8 cellular contexts compared by ENCODE assay signal in genomic region chr17:2595736-2596135, GRCh38. TPM values are rescaled to one million over a fixed set of nuclear protein-coding genes. Genes with fewer than 3 reads are reported as not detected.
DNase-seq lines count a peak whose midpoint lies in the region; ATAC-seq, FAIRE-seq and TF ChIP-seq lines count a peak whose summit lies in the region.

No MANE protein-coding gene starts in this region.

- no peak for TF ChIP-seq RAD21 in GM12878 (IDR thresholded peaks at IDR 0.05; ENCODE audit: insufficient read depth, low read depth, low read length)

- no peaks in the 10 kb centered on the region for H3K27me3 ChIP-seq in HUES48 (ENCODE audit: control insufficient read depth, insufficient read depth, low read length)
- no peaks in the 10 kb centered on the region for H3K27me3 ChIP-seq in GM12878 (replicated peaks in 1 of 2; ENCODE audit: control insufficient read depth in 2 of 2, insufficient read depth in 2 of 2, low read length in 1 of 2)
- H3K27me3 ChIP-seq in mesendoderm (ENCODE audit: insufficient read depth, low read length, poor library complexity): no peaks in the 10 kb centered on the region

- no peaks in the 10 kb centered on the region for H3K79me1 ChIP-seq in mesendoderm (ENCODE audit: low read length)

- FAIRE-seq in GM12878 (lab: Jason Lieb, UNC): no peak

- CTCF ChIA-PET in AG04449 (lab: Yijun Ruan, JAX): no interaction called here
- CTCF ChIA-PET in GM12878 (lab: Yijun Ruan, JAX): interaction anchor here (1.1 kb wide), 1 partner anchor 24 kb away, joined by 3 read pairs; no protein-coding TSS in a partner anchor

- intact Hi-C loops in GM12878 (cut with micrococcal nuclease; ENCODE audit: unreplicated experiment): loop anchor here (10.0 kb wide), 1 partner anchor 191 kb away; the partner anchor contains the start of gene MNT

- no peak overlapping the region for H2BK120ac ChIP-seq in mesendoderm (ENCODE audit: low read depth, low read length)

- H3K79me2 ChIP-seq in GM12878 (ENCODE audit: control insufficient read depth, insufficient read depth, low read length): peaks cover 69% of the 10 kb centered on the region
- peaks cover 56% of the 10 kb centered on the region for H3K79me2 ChIP-seq in mesendoderm (ENCODE audit: control insufficient read depth, insufficient read depth, low read length)

- SMC1A ChIA-PET in GM12878 (lab: Charles Lee; ENCODE audit: uncharacterized antibody, unreplicated experiment): interaction anchor here (1.2 to 1.4 kb wide), 2 partner anchors 15 to 180 kb away, joined by 3 to 4 read pairs; no protein-coding TSS in a partner anchor

- no peak overlapping the region for H3K9ac ChIP-seq in HUES48 (ENCODE audit: low read depth, low read length)
- H3K9ac ChIP-seq in GM12878 (ENCODE audit: control insufficient read depth, insufficient read depth, low read length): peak overlapping the region; percentile 52
- peak overlapping the region; percentile 33 for H3K9ac ChIP-seq in mesendoderm (ENCODE audit: low read length)

- H3K36me3 ChIP-seq in HUES48 (ENCODE audit: control insufficient read depth, insufficient read depth, low read length) (no peaks in the 10 kb centered on the region), GM12878 (ENCODE audit: control insufficient read depth in 2 of 2, insufficient read depth in 2 of 2, low read length in 1 of 2) (no peaks in the 10 kb centered on the region), mesendoderm (ENCODE audit: control insufficient read depth, insufficient read depth, low read length) (no peaks in the 10 kb centered on the region)

- DNase-seq in AG04449 (ENCODE audit: low read depth, low spot score): no peak
- no peak for DNase-seq in GM12878 (ENCODE audit: low read depth, low spot score)
- DNase-seq in mesendoderm: no peak
- no peak for DNase-seq in putamen (ENCODE audit: low spot score)
- DNase-seq in GM13977 (ENCODE audit: low spot score): no peak
- DNase-seq in NCI-H2107 treated with DMSO at 0.1 percent for 48 hours (lab: John Stamatoyannopoulos, UW; ENCODE audit: unreplicated experiment): no peak

- no peak for ATAC-seq in GM12878
- no peak for ATAC-seq in HG02973 (IDR thresholded peaks at IDR 0.05; ENCODE audit: unreplicated experiment)

- H3K4me2 ChIP-seq in GM12878 (ENCODE audit: control insufficient read depth, insufficient read depth) (peak overlapping the region; percentile 32; the same call in 1 of the 2 replicates), mesendoderm (ENCODE audit: low read length) (peak overlapping the region; percentile 17)

- H4K20me1 ChIP-seq in GM12878 (ENCODE audit: control insufficient read depth, insufficient read depth): 0 out of 2 replicates have a peak, but pooled peaks cover 5% of the 10 kb centered on the region

- in situ Hi-C loops in GM12878 (cut with MboI) (no loop called here), GM13977 (cut with MboI; ENCODE audit: low pct_unique_long_range_greater_than_20kb, low sequenced_read_pairs, unreplicated experiment) (no loop called here)

- H3K23ac ChIP-seq in mesendoderm (ENCODE audit: low read length): no peak overlapping the region

- no peak overlapping the region for H3K56ac ChIP-seq in mesendoderm (ENCODE audit: low read length)

- H3K9me3 ChIP-seq in HUES48 (ENCODE audit: control insufficient read depth, insufficient read depth, low read length): no peaks in the 10 kb centered on the region
- H3K9me3 ChIP-seq in GM12878 (replicated peaks; ENCODE audit: control insufficient read depth, insufficient read depth, low read length): no peaks in the 10 kb centered on the region

- H3K4ac ChIP-seq in mesendoderm (ENCODE audit: low read depth, low read length): no peak overlapping the region

- no peak overlapping the region for H3K27ac ChIP-seq in HUES48 (ENCODE audit: low read depth, low read length)
- H3K27ac ChIP-seq in GM12878 (ENCODE audit: control insufficient read depth, insufficient read depth): no peak overlapping the region
- no peak overlapping the region for H3K27ac ChIP-seq in mesendoderm (ENCODE audit: low read depth, low read length)

- TF ChIP-seq POLR2A in GM12878 (IDR thresholded peaks at IDR 0.05; ENCODE audit: low read depth, low read length): no peak

- no peak overlapping the region for H2AFZ ChIP-seq in GM12878 (ENCODE audit: control insufficient read depth, low read depth, low read length)

- RAD21 ChIA-PET in GM12878 (lab: Charles Lee; ENCODE audit: unreplicated experiment): interaction anchor here (1.5 kb wide), 1 partner anchor 83 kb away, joined by 5 read pairs; no protein-coding TSS in a partner anchor

- H3K4me1 ChIP-seq in HUES48 (ENCODE audit: control insufficient read depth, insufficient read depth, low read length) (peaks cover 20% of the 10 kb centered on the region), GM12878 (ENCODE audit: control insufficient read depth, insufficient read depth, low read length) (no peaks in the 10 kb centered on the region), mesendoderm (ENCODE audit: control insufficient read depth, low read depth, low read length) (no peaks in the 10 kb centered on the region)

- no peak for TF ChIP-seq CTCF in AG04449 (IDR thresholded peaks at IDR 0.05; ENCODE audit: insufficient read depth, low read length, missing control alignments)
- no peak for TF ChIP-seq CTCF in GM12878 (IDR thresholded peaks at IDR 0.05 in 2 of 3, conservative IDR thresholded peaks at IDR 0.05 in 1 of 3; ENCODE audit: control insufficient read depth in 2 of 3, extremely low read depth in 1 of 3, insufficient read depth in 1 of 3, low read depth in 3 of 3, low read length in 3 of 3)
- no peak for TF ChIP-seq CTCF in GM13977 (IDR thresholded peaks at IDR 0.05; ENCODE audit: extremely low read depth, insufficient read depth, missing control alignments)

- TF ChIP-seq EP300 in GM12878 (IDR thresholded peaks at IDR 0.05; ENCODE audit: borderline replicate concordance in 1 of 2, control insufficient read depth in 1 of 2, low read depth in 2 of 2, low read length in 2 of 2): no peak

- no peak overlapping the region for H4K5ac ChIP-seq in mesendoderm (ENCODE audit: low read length)

- no peak overlapping the region for H4K8ac ChIP-seq in mesendoderm (ENCODE audit: low read depth, low read length)

- H3K18ac ChIP-seq in mesendoderm (ENCODE audit: low read length): no peak overlapping the region

- WGBS in GM12878 (ENCODE audit: insufficient coverage, insufficient replicate concordance, low lambda C conversion rate, missing lambda C conversion rate): 3% methylated on average over 4 of the region's 4 CpGs
- no CpG with 5 or more reads among the region's 4 CpGs for WGBS in mesendoderm (ENCODE audit: extremely low coverage, insufficient coverage, low lambda C conversion rate)

- POLR2A ChIA-PET in AG04449 (lab: Yijun Ruan, JAX): no interaction called here
- POLR2A ChIA-PET in GM12878 (lab: Charles Lee): interaction anchor here (0.5 to 0.7 kb wide), 3 partner anchors 55 to 241 kb away, joined by 3 to 6 read pairs (median 4); no protein-coding TSS in a partner anchor

- BruUV-seq in GM12878 (replicated peaks; lab: Mats Ljungman, UMichigan): no TSS peak

- H3K4me3 ChIP-seq in AG04449 (ENCODE audit: low read depth, low read length) (peak overlapping the region; percentile 78), HUES48 (ENCODE audit: low read depth, low read length) (peak overlapping the region; percentile 83), GM12878 (peak overlapping the region; percentile 83), mesendoderm (ENCODE audit: low read length) (no peak overlapping the region)

- no peak overlapping the region for H2BK5ac ChIP-seq in mesendoderm (ENCODE audit: low read length)

- no peak overlapping the region for H2AK5ac ChIP-seq in mesendoderm (ENCODE audit: low read length)

- H2BK15ac ChIP-seq in mesendoderm (replicated peaks; ENCODE audit: low read depth): no peak overlapping the region

TF ChIP-seq in GM12878, 131 proteins besides CTCF, POLR2A, EP300 and RAD21:
- 0 out of 2 replicates have a peak, but pooled peaks have one; percentile 9 for TF ChIP-seq ZNF384 (IDR thresholded peaks at IDR 0.05; ENCODE audit: borderline replicate concordance, low read depth, low read length)
- TF ChIP-seq CEBPB (IDR thresholded peaks at IDR 0.05; ENCODE audit: borderline replicate concordance in 1 of 2, low read depth in 2 of 2, low read length in 2 of 2): no peak

RNA-seq across cellular contexts. Expression of gene PAFAH1B1, which starts 2.3 kb away (rescaled TPM):
- 307 and 312 TPM in 2 replicates for total RNA-seq in GM12878 (2013; cell fraction: nucleolus; rRNA removed)
- total RNA-seq in GM12878 (2014; rRNA removed): 28.9 and 30.1 TPM in 2 replicates
- total RNA-seq in GM12878 (2014; rRNA removed; fragmentation: Illumina TruSeq; extraction: Trizol): 64.1 and 66.1 TPM in 2 replicates
- 94.4 and 96.8 TPM in 2 replicates for total RNA-seq in GM12878 (2021)
- 74.9 TPM for polyA plus RNA-seq in GM12878 (2011; ENCODE audit: low read depth)
- polyA plus RNA-seq in GM12878 (2011; rRNA removed): 107 and 117 TPM in 2 replicates
- 43.3 and 60.4 TPM in 2 replicates for polyA plus RNA-seq in GM12878 (2011; cell fraction: cytosol; rRNA removed)
- polyA plus RNA-seq in GM12878 (2011; cell fraction: nucleus; rRNA removed): 75.1 and 78.2 TPM in 2 replicates
- polyA plus RNA-seq in GM12878 (2012): 87.4 and 107 TPM in 2 replicates
- 61.2 and 87.3 TPM in 2 replicates for polyA plus RNA-seq in GM12878 (2014; fragmentation: Illumina TruSeq; extraction: Trizol)
- 10 to 100 TPM; 32.6 to 41.0 TPM for polyA plus RNA-seq in GM12878 (2014; fragmentation: Nextera tagmentation; extraction: Ambion mirVana)
- 47.6 and 48.8 TPM in 2 replicates for polyA plus RNA-seq in GM12878 (2014; rRNA removed)
- 10 to 100 TPM; 47.9 to 49.4 TPM for polyA plus RNA-seq in GM12878 (2016; fragmentation: Nextera tagmentation; extraction: Ambion mirVana)
- 43.1 and 89.2 TPM in 2 replicates for polyA minus RNA-seq in GM12878 (2011; rRNA and poly(A)+ RNA removed)
- polyA minus RNA-seq in GM12878 (2011; cell fraction: cytosol; rRNA and poly(A)+ RNA removed): 34.1 and 43.7 TPM in 2 replicates
- 19.5 and 24.9 TPM in 2 replicates for polyA minus RNA-seq in GM12878 (2011; cell fraction: nucleus; rRNA and poly(A)+ RNA removed)
- 66.9 TPM for polyA plus RNA-seq in mesendoderm (2013, experiment 1 of 2)
- 65.3 TPM for polyA plus RNA-seq in mesendoderm (2013, experiment 2 of 2)
